In genomic region chr2:241734208-241734466, GRCh38 we compare ENCODE assay signal across 8 cellular contexts. TPM values are rescaled to one million over a fixed set of nuclear protein-coding genes. Genes with fewer than 3 reads are reported as not detected.
DNase-seq lines count a peak whose midpoint lies in the region; ATAC-seq and TF ChIP-seq lines count a peak whose summit lies in the region.

No MANE protein-coding gene starts in this region.

- H3K4me1 ChIP-seq in HUES64 (ENCODE audit: insufficient read depth, low read length) (no peaks in the 10 kb centered on the region), psoas muscle (peaks cover 6% of the 10 kb centered on the region)
- H3K4me1 ChIP-seq in effector memory CD4-positive, alpha-beta T cell (ENCODE audit: control insufficient read depth, insufficient read depth, low read length, poor library complexity, severe bottlenecking) = peaks cover 6% of the 10 kb centered on the region

- H3K4me3 ChIP-seq in HUES64 (ENCODE audit: low read length) (peak overlapping the region; percentile 91), psoas muscle (peak overlapping the region; percentile 92)
- peak overlapping the region; percentile 85 for H3K4me3 ChIP-seq in effector memory CD4-positive, alpha-beta T cell (ENCODE audit: insufficient read depth, low read depth, low read length, poor library complexity, severe bottlenecking)

- H3K27me3 ChIP-seq in HUES64 (ENCODE audit: insufficient read depth, low read length) (peaks cover 9% of the 10 kb centered on the region), psoas muscle (ENCODE audit: insufficient read depth in 3 of 3, low read length in 2 of 3) (no peaks in the 10 kb centered on the region)
- H3K27me3 ChIP-seq in effector memory CD4-positive, alpha-beta T cell (replicated peaks; ENCODE audit: control insufficient read depth, insufficient read depth, low read length, poor library complexity, severe bottlenecking) = no peaks in the 10 kb centered on the region

- H3K9ac ChIP-seq in HUES64 (ENCODE audit: low read depth, low read length) = no peak overlapping the region

- intact Hi-C loops in psoas muscle (cut with DNase I) = loop anchor here (5.0 to 10.0 kb wide), 3 partner anchors 47 to 879 kb away; partner anchors contain the start of gene DTYMK (in 1 of the 2)

- ATAC-seq in GM21360 (IDR thresholded peaks at IDR 0.05; ENCODE audit: unreplicated experiment) (peak; percentile 18), psoas muscle (no peak)

- H3K36me3 ChIP-seq in HUES64 (ENCODE audit: insufficient read depth, low read length) (no peaks in the 10 kb centered on the region), psoas muscle (ENCODE audit: insufficient read depth in 1 of 2, low read depth in 1 of 2) (peaks cover 0 to 7% of the 10 kb centered on the region in 2 donors)
- H3K36me3 ChIP-seq in effector memory CD4-positive, alpha-beta T cell (ENCODE audit: control insufficient read depth, insufficient read depth, low read length) = no peaks in the 10 kb centered on the region

- DNase-seq in effector memory CD4-positive, alpha-beta T cell = no peak
- DNase-seq in psoas muscle (no peak), cerebellar nuclear complex (lab: John Stamatoyannopoulos, UW) (no peak), amniotic stem cell (lab: John Stamatoyannopoulos, UW) (no peak), cortex of kidney (lab: John Stamatoyannopoulos, UW) (no peak)
- no peak for DNase-seq in activated CD4-positive, alpha-beta T cell treated with anti-CD3 and anti-CD28 coated beads, Interleukin-2, amount 50 U/mL, for 4 hours

- TF ChIP-seq CTCF in psoas muscle (IDR thresholded peaks at IDR 0.05) = no peak

- H3K27ac ChIP-seq in HUES64 (ENCODE audit: low read depth, low read length) (no peak overlapping the region), psoas muscle (peak overlapping the region; percentile 89)
- H3K27ac ChIP-seq in effector memory CD4-positive, alpha-beta T cell (ENCODE audit: insufficient read depth, low read length, poor library complexity, severe bottlenecking) = peak overlapping the region; percentile 60

- 8% methylated on average over 25 of the region's 25 CpGs for WGBS in HUES64
- 1 to 3% (median 2%) methylated on average over 13 to 25 of the region's 25 CpGs for WGBS in psoas muscle, 3 donors

- H3K9me3 ChIP-seq in HUES64 (ENCODE audit: insufficient read depth, low read depth, low read length) (no peaks in the 10 kb centered on the region), psoas muscle (no peaks in the 10 kb centered on the region)
- no peaks in the 10 kb centered on the region for H3K9me3 ChIP-seq in effector memory CD4-positive, alpha-beta T cell (ENCODE audit: control insufficient read depth, low read length)

RNA-seq across cellular contexts. Expression of gene D2HGDH, which starts 0.3 kb away (rescaled TPM):
- polyA plus RNA-seq in HUES64 (2013, experiment 1 of 2) = 9.9 TPM
- polyA plus RNA-seq in HUES64 (2013, experiment 2 of 2) = 9.4 TPM
- 10 to 100 TPM; 20.3 to 31.0 (median 23.6) TPM for total RNA-seq in psoas muscle
- 10 to 100 TPM; 14.1 to 15.6 (median 14.9) TPM for polyA plus RNA-seq in psoas muscle

RNA-seq across cellular contexts. Expression of gene ING5, which starts 32.3 kb away (rescaled TPM):
- 30.0 TPM for polyA plus RNA-seq in HUES64 (2013, experiment 1 of 2)
- polyA plus RNA-seq in HUES64 (2013, experiment 2 of 2) = 27.7 TPM
- 10 to 100 TPM; 16.7 to 20.5 (median 17.9) TPM for total RNA-seq in psoas muscle
- polyA plus RNA-seq in psoas muscle = 10 to 100 TPM; 14.5 to 25.4 (median 22.9) TPM

RNA-seq across cellular contexts. Expression of gene GAL3ST2, which starts 42.5 kb away (rescaled TPM):
- not detected for polyA plus RNA-seq in HUES64 (2013, experiment 1 of 2)
- polyA plus RNA-seq in HUES64 (2013, experiment 2 of 2) = 0.38 TPM
- under 1 TPM in 1 of 4 donors, not detected in 3; 0.16 TPM for total RNA-seq in psoas muscle
- under 1 TPM in 1 of 3 donors, not detected in 2; 0.14 TPM for polyA plus RNA-seq in psoas muscle

RNA-seq across cellular contexts. Expression of gene DTYMK, which starts 47.5 kb away (rescaled TPM):
- polyA plus RNA-seq in HUES64 (2013, experiment 1 of 2) = 70.5 TPM
- polyA plus RNA-seq in HUES64 (2013, experiment 2 of 2) = 62.6 TPM
- total RNA-seq in psoas muscle = 1 to 10 TPM; 6.4 to 8.5 (median 6.7) TPM
- polyA plus RNA-seq in psoas muscle = 10 to 100 TPM in 2 of 3 donors, 1 to 10 TPM in 1; 8.1 to 24.6 (median 20.0) TPM
